ENCODE assay signal across 15 cellular contexts in genomic region chr3:104825116-104825515, GRCh38.
DNase-seq lines count a peak whose midpoint lies in the region; TF ChIP-seq lines count a peak whose summit lies in the region.
"Had no signal": no experiment of that assay in that cellular context is flagged by ENCODE, and none has a peak within 500 bp of the region (broad histone marks: within the 10 kb centered on the region; RNA-seq: fewer than 3 reads in every experiment).

No MANE protein-coding gene starts in this region.

- H2BK20ac ChIP-seq in H9 (ENCODE audit: low read depth, low read length, poor library complexity, severe bottlenecking): no peak overlapping the region

- no peaks in the 10 kb centered on the region; the same call in 1 of the 2 replicates for H3K27me3 Mint-ChIP-seq in H9 (ENCODE audit: low read depth)
- H3K27me3 Mint-ChIP-seq: central memory CD8-positive, alpha-beta T cell; stimulated activated naive CD8-positive, alpha-beta T cell treated with anti-CD3 and anti-CD28 coated beads, Interleukin-15, Interleukin-2, amounts not matched to agents 100 ng/mL and 50 ng/mL, for 24 hours; T-cell had no signal

- H3K4me3 Mint-ChIP-seq in H9: no peak overlapping the region
- H3K4me3 Mint-ChIP-seq: activated naive CD8-positive, alpha-beta T cell treated with anti-CD3 and anti-CD28 coated beads, Interleukin-2, amount 10 ng/mL, durations not matched to agents 7 days and 5 days; central memory CD8-positive, alpha-beta T cell; naive thymus-derived CD8-positive, alpha-beta T cell; stimulated activated naive CD8-positive, alpha-beta T cell treated with anti-CD3 and anti-CD28 coated beads, Interleukin-15, Interleukin-2, amounts not matched to agents 100 ng/mL and 50 ng/mL, for 24 hours; T-cell had no signal

- H4K91ac ChIP-seq in H9 (ENCODE audit: insufficient read length, low read depth, low read length): no peak overlapping the region

- no peak overlapping the region for H3K4ac ChIP-seq in H9 (ENCODE audit: low read depth, low read length)

- DNase-seq in H9 (peak; percentile 71), NCI-H2171 (lab: John Stamatoyannopoulos, UW) (peak; percentile 56), fibroblast of mammary gland (ENCODE audit: low read depth) (peak; percentile 22), retina (peak; percentile 52), DMS153 (lab: John Stamatoyannopoulos, UW) (no peak), NCI-H526 (lab: John Stamatoyannopoulos, UW) (no peak), NCI-H345 (lab: John Stamatoyannopoulos, UW) (no peak)
- DNase-seq: activated CD4-positive, CD25-positive, alpha-beta regulatory T cell treated with anti-CD3 and anti-CD28 coated beads, Interleukin-2, amount 50 U/mL, for 72 hours; activated naive CD8-positive, alpha-beta T cell treated with anti-CD3 and anti-CD28 coated beads, Interleukin-2, amount 10 ng/mL, durations not matched to agents 7 days and 5 days; heart left ventricle; naive thymus-derived CD8-positive, alpha-beta T cell; Peyer's patch; T-cell had no signal

- no peak overlapping the region for H4K8ac ChIP-seq in H9 (replicated peaks; ENCODE audit: insufficient read length, low read depth, low read length)

- H3K23ac ChIP-seq in H9 (ENCODE audit: insufficient read length, low read depth, low read length): no peak overlapping the region

- peaks cover 14% of the 10 kb centered on the region for H3K9me3 ChIP-seq in H9 (ENCODE audit: control insufficient read depth, low read depth, low read length)

- no peak overlapping the region for H3K4me3 ChIP-seq in fibroblast of mammary gland (ENCODE audit: control insufficient read depth, low read depth, low read length)
- H3K4me3 ChIP-seq: heart left ventricle, Peyer's patch had no signal

- no peaks in the 10 kb centered on the region for H4K20me1 ChIP-seq in H9 (ENCODE audit: control insufficient read depth, insufficient read depth, insufficient read length)

- no peak overlapping the region for H3K27ac ChIP-seq in H9 (ENCODE audit: insufficient read length, low read depth, low read length)
- H3K27ac ChIP-seq: heart left ventricle, Peyer's patch had no signal

- no peak overlapping the region for H2BK120ac ChIP-seq in H9 (ENCODE audit: low read depth, low read length, poor library complexity, severe bottlenecking)

- H3K9me3 Mint-ChIP-seq in H9: peaks cover 40 to 41% of the 10 kb centered on the region in 2 experiments

- no peak overlapping the region for H4K5ac ChIP-seq in H9 (ENCODE audit: insufficient read length, low read depth, low read length)

- no peak overlapping the region for H3T11ph ChIP-seq in H9 (ENCODE audit: low read length)

- H2BK12ac ChIP-seq in H9 (ENCODE audit: insufficient read length, low read depth, low read length): no peak overlapping the region

- no CpG with 5 or more reads among the region's 1 CpG for WGBS in H9 (ENCODE audit: extremely low coverage, insufficient read length, low lambda C conversion rate)

- H2AFZ ChIP-seq in H9 (ENCODE audit: low read length): no peak overlapping the region

- 0 out of 2 replicates have a peak, but pooled peaks cover 4% of the 10 kb centered on the region for H3K4me1 ChIP-seq in H9 (ENCODE audit: insufficient read depth, low read length)
- H3K4me1 ChIP-seq: heart left ventricle, Peyer's patch had no signal

- H3K36me3 Mint-ChIP-seq in H9 (ENCODE audit: insufficient read depth in 1 of 3, low read depth in 3 of 3): peaks cover 35 to 49% (median 37%) of the 10 kb centered on the region in 3 experiments
- H3K36me3 Mint-ChIP-seq: activated naive CD8-positive, alpha-beta T cell treated with anti-CD3 and anti-CD28 coated beads, Interleukin-2, amount 10 ng/mL, durations not matched to agents 7 days and 5 days; T-cell had no signal

- no peak overlapping the region for H3K14ac ChIP-seq in H9 (ENCODE audit: insufficient read depth, low read length)

- no peak overlapping the region for H3K9ac ChIP-seq in H9 (ENCODE audit: extremely low read depth, insufficient read length, low read length)

- no peaks in the 10 kb centered on the region for H3K23me2 ChIP-seq in H9 (ENCODE audit: insufficient read length, low read depth, low read length, poor library complexity, severe bottlenecking)

- peak overlapping the region; percentile 8 for H3K4me2 ChIP-seq in H9 (ENCODE audit: insufficient read depth, insufficient read length, low read length)

- no peaks in the 10 kb centered on the region for H3K79me1 ChIP-seq in H9 (ENCODE audit: insufficient read depth, low read depth, low read length, poor library complexity, severe bottlenecking)

- H3K27me3 ChIP-seq in H9 (ENCODE audit: insufficient read depth, low read length): no peaks in the 10 kb centered on the region
- H3K27me3 ChIP-seq: heart left ventricle, Peyer's patch had no signal

- peak overlapping the region; percentile 19 to 94 (median 49); a peak in 4 of 7 replicates for H3K27ac Mint-ChIP-seq in H9
- H3K27ac Mint-ChIP-seq: activated naive CD8-positive, alpha-beta T cell treated with anti-CD3 and anti-CD28 coated beads, Interleukin-2, amount 10 ng/mL, durations not matched to agents 7 days and 5 days; naive thymus-derived CD8-positive, alpha-beta T cell; stimulated activated naive CD8-positive, alpha-beta T cell treated with anti-CD3 and anti-CD28 coated beads, Interleukin-15, Interleukin-2, amounts not matched to agents 100 ng/mL and 50 ng/mL, for 24 hours; T-cell had no signal

- TF ChIP-seq CTCF in H9 (conservative IDR thresholded peaks at IDR 0.05) (no peak), fibroblast of mammary gland (conservative IDR thresholded peaks at IDR 0.05; ENCODE audit: control insufficient read depth, insufficient read depth, low read depth, low read length) (no peak)

- H2AK5ac ChIP-seq in H9 (ENCODE audit: insufficient read length, low read length): no peak overlapping the region

- H3K79me2 ChIP-seq in H9 (ENCODE audit: insufficient read depth, low read length): no peaks in the 10 kb centered on the region

- H2BK5ac ChIP-seq in H9 (ENCODE audit: insufficient read length, low read length): no peak overlapping the region

- no peak overlapping the region for H3K56ac ChIP-seq in H9 (ENCODE audit: insufficient read length, low read depth, low read length)

- H2BK15ac ChIP-seq in H9 (ENCODE audit: low read depth, low read length): no peak overlapping the region

- H3K4me1 Mint-ChIP-seq in H9: peaks cover 24 to 25% of the 10 kb centered on the region in 2 experiments
- H3K4me1 Mint-ChIP-seq: activated naive CD8-positive, alpha-beta T cell treated with anti-CD3 and anti-CD28 coated beads, Interleukin-2, amount 10 ng/mL, durations not matched to agents 7 days and 5 days; central memory CD8-positive, alpha-beta T cell; naive thymus-derived CD8-positive, alpha-beta T cell; T-cell had no signal

- no peak overlapping the region for H3K18ac ChIP-seq in H9 (ENCODE audit: insufficient read length, low read depth, low read length)

Comparison
In these comparisons a context has a peak if more than half of its experiments do, and no peak if none do; other contexts are left out.
1. DNase-seq: peak in H9 (single experiment), NCI-H2171 (single experiment), fibroblast of mammary gland (single experiment) and retina (single experiment); none in DMS153 (single experiment), NCI-H526 (0 of 2) and NCI-H345 (single experiment).